In the genomic region with DNA sequence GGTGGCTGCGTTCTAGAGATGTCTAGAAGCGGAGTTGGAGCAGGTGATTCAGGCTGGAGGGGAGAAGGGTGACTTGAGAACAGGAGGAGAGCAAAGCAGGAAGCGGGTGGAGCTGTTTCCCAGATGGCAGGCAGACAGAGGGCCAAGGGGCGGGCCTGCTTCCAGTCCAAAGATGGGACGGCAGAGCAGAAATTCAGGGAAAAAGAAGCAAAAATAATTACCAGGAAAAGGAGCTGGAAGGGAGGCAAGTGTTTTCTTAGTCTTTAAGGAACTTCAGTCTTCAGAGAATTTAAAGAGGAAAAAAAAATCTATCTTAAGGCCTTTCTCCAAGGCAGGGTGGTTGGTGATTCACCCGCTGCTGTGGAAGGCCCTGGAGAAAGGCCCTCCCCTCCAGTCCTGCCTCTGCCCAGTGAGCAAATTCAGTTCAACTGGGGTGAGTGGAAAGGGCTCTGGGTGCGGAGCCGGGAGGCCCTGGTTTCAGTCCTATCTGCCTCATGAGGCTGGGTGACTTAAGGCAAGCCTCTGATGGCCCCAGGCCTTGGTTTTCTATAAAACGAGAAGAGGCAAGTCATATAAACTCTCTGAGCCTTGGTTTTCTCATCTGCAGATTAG, we compare ENCODE assay signal across 9 cellular contexts. TPM values are rescaled to one million over a fixed set of nuclear protein-coding genes. Genes with fewer than 3 reads are reported as not detected.
DNase-seq lines count a peak whose midpoint lies in the region; ATAC-seq and TF ChIP-seq lines count a peak whose summit lies in the region.
"Had no signal": no experiment of that assay in that cellular context is flagged by ENCODE, and none has a peak within 500 bp of the region (broad histone marks: within the 10 kb centered on the region; RNA-seq: fewer than 3 reads in every experiment).

No MANE protein-coding gene starts in this region.

- no peak overlapping the region for H3K4me3 Mint-ChIP-seq in activated CD8-positive, alpha-beta T cell treated with anti-CD3 and anti-CD28 coated beads for 36 hours

- H3K4me1 ChIP-seq in DND-41 (ENCODE audit: insufficient read depth, low read length) (peaks cover 12% of the 10 kb centered on the region), prostate gland (replicated peaks) (peaks cover 53% of the 10 kb centered on the region)

- no peak for TF ChIP-seq POLR2A in prostate gland (IDR thresholded peaks at IDR 0.05)

- no peaks in the 10 kb centered on the region for H3K9me3 Mint-ChIP-seq in activated CD8-positive, alpha-beta T cell treated with anti-CD3 and anti-CD28 coated beads for 36 hours

- TF ChIP-seq CTCF in DND-41 (IDR thresholded peaks at IDR 0.05; ENCODE audit: borderline replicate concordance, extremely low read depth, low read length, poor library complexity, severe bottlenecking) (no peak), RWPE1 (conservative IDR thresholded peaks at IDR 0.05; ENCODE audit: low read depth) (no peak), fibroblast of mammary gland (conservative IDR thresholded peaks at IDR 0.05; ENCODE audit: control insufficient read depth, insufficient read depth, low read depth, low read length) (no peak), prostate gland (IDR thresholded peaks at IDR 0.05) (no peak)
- no peak for TF ChIP-seq CTCF in activated CD8-positive, alpha-beta T cell treated with anti-CD3 and anti-CD28 coated beads for 36 hours (IDR thresholded peaks at IDR 0.05)

- WGBS in prostate gland, result 13% methylated on average over 9 of the region's 9 CpGs

- H2AFZ ChIP-seq in DND-41 (ENCODE audit: low read depth, low read length), result 0 out of 2 replicates have a peak overlapping the region, but pooled peaks have one; percentile 56

- H3K27me3 ChIP-seq in DND-41 (ENCODE audit: insufficient read depth, low read length, poor library complexity), result no peaks in the 10 kb centered on the region
- no peaks in the 10 kb centered on the region for H3K27me3 ChIP-seq in prostate gland (replicated peaks; ENCODE audit: insufficient read depth)
- no peaks in the 10 kb centered on the region; the same call in 1 of the 2 replicates for H3K27me3 ChIP-seq in H7 (ENCODE audit: control insufficient read depth, insufficient read depth, low read length)

- no peak overlapping the region for H3K4me2 ChIP-seq in DND-41 (ENCODE audit: insufficient read depth, low read length)

- peaks cover 7% of the 10 kb centered on the region for H3K4me1 Mint-ChIP-seq in activated CD8-positive, alpha-beta T cell treated with anti-CD3 and anti-CD28 coated beads for 36 hours (ENCODE audit: low read depth)

- H3K36me3 ChIP-seq in DND-41 (ENCODE audit: insufficient read depth, low read length), result no peaks in the 10 kb centered on the region
- no peaks in the 10 kb centered on the region for H3K36me3 ChIP-seq in prostate gland
- H3K36me3 ChIP-seq in H7 (replicated peaks; ENCODE audit: control insufficient read depth, insufficient read depth, low read length), result no peaks in the 10 kb centered on the region

- H4K20me1 ChIP-seq in DND-41 (ENCODE audit: insufficient read depth, low read length), result no peaks in the 10 kb centered on the region

- DNase-seq in DND-41 (peak; percentile 40), RWPE1 (ENCODE audit: low spot score) (peak; percentile 63), fibroblast of mammary gland (ENCODE audit: low read depth) (peak; percentile 85), prostate gland (ENCODE audit: low spot score) (peak; percentile 70), iPS-NIHi11 (ENCODE audit: low spot score) (no peak), H7 (no peak), activated gamma-delta T cell (lab: John Stamatoyannopoulos, UW) (no peak)
- no peak for DNase-seq in activated CD8-positive, alpha-beta T cell treated with anti-CD3 and anti-CD28 coated beads for 36 hours

- CTCF ChIA-PET in RWPE1 (lab: Yijun Ruan, JAX), result interaction anchor here (0.7 kb wide), 1 partner anchor 298 kb away, joined by 3 read pairs; no protein-coding TSS in a partner anchor
- CTCF ChIA-PET in activated CD8-positive, alpha-beta T cell treated with anti-CD3 and anti-CD28 coated beads for 36 hours (lab: Charles Lee), result interaction anchor here (1.0 to 1.7 kb wide), 5 partner anchors 22 to 42 kb away, joined by 3 to 4 read pairs (median 4); no protein-coding TSS in a partner anchor

- no peak overlapping the region for H3K9ac ChIP-seq in DND-41 (ENCODE audit: low read depth, low read length)

- no peak overlapping the region for H3K27ac Mint-ChIP-seq in activated CD8-positive, alpha-beta T cell treated with anti-CD3 and anti-CD28 coated beads for 36 hours

- H3K4me3 ChIP-seq in DND-41 (ENCODE audit: low read depth in 1 of 2, low read length in 2 of 2) (no peak overlapping the region), fibroblast of mammary gland (ENCODE audit: control insufficient read depth, low read depth, low read length) (no peak overlapping the region), prostate gland (no peak overlapping the region), H7 (ENCODE audit: insufficient read depth, low read depth, low read length) (no peak overlapping the region)

- H3K27ac ChIP-seq in DND-41 (ENCODE audit: low read length) (peak overlapping the region; percentile 36), RWPE1 (peak overlapping the region; percentile 90), prostate gland (peak overlapping the region; percentile 79 to 80)

- intact Hi-C loops in prostate gland (cut with DNase I), result no loop called here
- intact Hi-C loops in activated CD8-positive, alpha-beta T cell treated with anti-CD3 and anti-CD28 coated beads for 36 hours (cut with micrococcal nuclease), result no loop called here

- H3K79me2 ChIP-seq in DND-41 (ENCODE audit: insufficient read depth, low read length), result no peaks in the 10 kb centered on the region

- peaks cover 15% of the 10 kb centered on the region for H3K27me3 Mint-ChIP-seq in activated CD8-positive, alpha-beta T cell treated with anti-CD3 and anti-CD28 coated beads for 36 hours

- POLR2A ChIA-PET in RWPE1 (lab: Yijun Ruan, JAX; ENCODE audit: low non-redundant PET), result no interaction called here
- POLR2A ChIA-PET in activated CD8-positive, alpha-beta T cell treated with anti-CD3 and anti-CD28 coated beads for 36 hours (lab: Charles Lee), result interaction anchor here (1.2 kb wide), 1 partner anchor 23 kb away, joined by 3 read pairs; no protein-coding TSS in a partner anchor

- H3K9me3 ChIP-seq in DND-41 (ENCODE audit: insufficient read depth, low read length, severe bottlenecking), result no peaks in the 10 kb centered on the region
- no peaks in the 10 kb centered on the region for H3K9me3 ChIP-seq in prostate gland

- no peaks in the 10 kb centered on the region for H3K36me3 Mint-ChIP-seq in activated CD8-positive, alpha-beta T cell treated with anti-CD3 and anti-CD28 coated beads for 36 hours (ENCODE audit: low read depth)

- ATAC-seq in DND-41 (ENCODE audit: insufficient read depth, low read depth), result peak; percentile 65
- ATAC-seq in activated CD8-positive, alpha-beta T cell treated with anti-CD3 and anti-CD28 coated beads for 36 hours, result no peak

RNA-seq across cellular contexts. Expression of a gene that starts 4.5 kb away (rescaled TPM):
- total RNA-seq in prostate gland, result 10 to 100 TPM; 41.0 to 47.0 TPM
- total RNA-seq in activated CD8-positive, alpha-beta T cell treated with anti-CD3 and anti-CD28 coated beads for 36 hours, result not detected
- 1.6 and 5.0 TPM in 2 replicates for total RNA-seq in H7 (2014; rRNA removed; shearing (Covaris generic))
- total RNA-seq: SK-MEL-5 had no signal

Comparison
In these comparisons a context has a peak if more than half of its experiments do, and no peak if none do; other contexts are left out.
1. DNase-seq: peak in DND-41 (single experiment), RWPE1 (single experiment), fibroblast of mammary gland (single experiment) and prostate gland (single experiment); none in iPS-NIHi11 (single experiment), activated CD8-positive, alpha-beta T cell treated with anti-CD3 and anti-CD28 coated beads for 36 hours (single experiment), H7 (single experiment) and activated gamma-delta T cell (single experiment).
2. H3K27ac ChIP-seq: peak in every context shown above with its lines; median percentile 90 in RWPE1; 80 in prostate gland; 36 in DND-41.